1 cellular context compared by ENCODE assay signal in the genomic region with DNA sequence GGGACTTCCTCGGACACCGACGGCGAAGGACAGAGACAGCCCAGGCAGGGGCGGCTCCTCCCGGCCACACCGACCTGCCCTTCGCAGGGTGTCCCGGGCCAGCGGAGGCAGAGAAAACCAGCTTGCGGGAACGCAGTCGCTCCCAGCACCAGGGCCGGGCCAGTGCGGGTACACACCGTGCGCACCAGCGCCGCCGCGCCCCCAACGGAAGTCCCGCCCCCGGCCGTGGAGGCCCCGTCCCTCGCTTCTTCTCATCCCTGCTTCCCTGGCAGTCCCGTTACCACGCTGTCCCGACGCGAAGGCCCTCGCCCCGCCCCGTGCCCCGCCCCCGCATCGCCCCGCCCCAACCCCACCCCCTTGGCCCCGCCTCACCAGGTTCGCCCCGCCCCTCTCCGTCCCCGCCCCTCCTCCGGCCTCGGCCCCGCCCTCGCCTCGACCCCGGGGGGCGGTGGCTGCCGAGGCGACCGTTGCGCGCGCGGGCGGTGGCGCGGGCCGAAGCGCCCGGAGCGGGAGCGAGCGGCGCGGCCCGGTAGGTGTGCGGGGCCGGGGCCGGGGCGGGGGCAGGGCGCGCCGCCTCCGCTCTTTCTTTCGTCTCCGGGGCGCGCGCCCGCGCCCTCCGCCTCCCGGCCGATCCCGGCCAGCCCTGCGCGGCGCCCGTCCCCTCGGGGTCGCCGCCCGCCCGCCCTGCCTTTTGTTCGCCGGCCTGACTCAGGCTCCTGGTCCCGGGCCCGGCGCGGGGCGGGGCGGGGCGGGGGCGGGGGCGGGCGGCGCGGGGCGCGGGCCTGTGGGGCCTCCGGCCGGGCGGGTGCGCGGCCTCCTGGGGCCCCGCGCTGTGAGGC.
A peak's percentile ranks its signal among the peaks of the same experiment; 100 is the strongest.
TF ChIP-seq lines count a peak whose summit lies in the region.

A gene with protein sequence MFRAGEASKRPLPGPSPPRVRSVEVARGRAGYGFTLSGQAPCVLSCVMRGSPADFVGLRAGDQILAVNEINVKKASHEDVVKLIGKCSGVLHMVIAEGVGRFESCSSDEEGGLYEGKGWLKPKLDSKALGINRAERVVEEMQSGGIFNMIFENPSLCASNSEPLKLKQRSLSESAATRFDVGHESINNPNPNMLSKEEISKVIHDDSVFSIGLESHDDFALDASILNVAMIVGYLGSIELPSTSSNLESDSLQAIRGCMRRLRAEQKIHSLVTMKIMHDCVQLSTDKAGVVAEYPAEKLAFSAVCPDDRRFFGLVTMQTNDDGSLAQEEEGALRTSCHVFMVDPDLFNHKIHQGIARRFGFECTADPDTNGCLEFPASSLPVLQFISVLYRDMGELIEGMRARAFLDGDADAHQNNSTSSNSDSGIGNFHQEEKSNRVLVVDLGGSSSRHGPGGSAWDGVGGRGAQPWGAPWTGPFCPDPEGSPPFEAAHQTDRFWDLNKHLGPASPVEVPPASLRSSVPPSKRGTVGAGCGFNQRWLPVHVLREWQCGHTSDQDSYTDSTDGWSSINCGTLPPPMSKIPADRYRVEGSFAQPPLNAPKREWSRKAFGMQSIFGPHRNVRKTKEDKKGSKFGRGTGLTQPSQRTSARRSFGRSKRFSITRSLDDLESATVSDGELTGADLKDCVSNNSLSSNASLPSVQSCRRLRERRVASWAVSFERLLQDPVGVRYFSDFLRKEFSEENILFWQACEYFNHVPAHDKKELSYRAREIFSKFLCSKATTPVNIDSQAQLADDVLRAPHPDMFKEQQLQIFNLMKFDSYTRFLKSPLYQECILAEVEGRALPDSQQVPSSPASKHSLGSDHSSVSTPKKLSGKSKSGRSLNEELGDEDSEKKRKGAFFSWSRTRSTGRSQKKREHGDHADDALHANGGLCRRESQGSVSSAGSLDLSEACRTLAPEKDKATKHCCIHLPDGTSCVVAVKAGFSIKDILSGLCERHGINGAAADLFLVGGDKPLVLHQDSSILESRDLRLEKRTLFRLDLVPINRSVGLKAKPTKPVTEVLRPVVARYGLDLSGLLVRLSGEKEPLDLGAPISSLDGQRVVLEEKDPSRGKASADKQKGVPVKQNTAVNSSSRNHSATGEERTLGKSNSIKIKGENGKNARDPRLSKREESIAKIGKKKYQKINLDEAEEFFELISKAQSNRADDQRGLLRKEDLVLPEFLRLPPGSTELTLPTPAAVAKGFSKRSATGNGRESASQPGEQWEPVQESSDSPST (N-terminal part only) (plus strand): TSS at position 451 of the 839 bp plus-strand sequence. CDS start 23,150 bp downstream, outside the sequence.

TF ChIP-seq in HepG2, 621 proteins besides CTCF, POLR2A, EP300 and RAD21 (continued from another document and continues in another):
- TF ChIP-seq, protein P1, sequence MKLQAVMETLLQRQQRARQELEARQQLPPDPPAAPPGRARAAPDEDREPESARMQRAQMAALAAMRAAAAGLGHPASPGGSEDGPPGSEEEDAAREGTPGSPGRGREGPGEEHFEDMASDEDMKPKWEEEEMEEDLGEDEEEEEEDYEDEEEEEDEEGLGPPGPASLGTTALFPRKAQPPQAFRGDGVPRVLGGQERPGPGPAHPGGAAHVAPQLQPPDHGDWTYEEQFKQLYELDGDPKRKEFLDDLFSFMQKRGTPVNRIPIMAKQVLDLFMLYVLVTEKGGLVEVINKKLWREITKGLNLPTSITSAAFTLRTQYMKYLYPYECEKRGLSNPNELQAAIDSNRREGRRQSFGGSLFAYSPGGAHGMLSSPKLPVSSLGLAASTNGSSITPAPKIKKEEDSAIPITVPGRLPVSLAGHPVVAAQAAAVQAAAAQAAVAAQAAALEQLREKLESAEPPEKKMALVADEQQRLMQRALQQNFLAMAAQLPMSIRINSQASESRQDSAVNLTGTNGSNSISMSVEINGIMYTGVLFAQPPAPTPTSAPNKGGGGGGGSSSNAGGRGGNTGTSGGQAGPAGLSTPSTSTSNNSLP (IDR thresholded peaks at IDR 0.05; ENCODE audit: low read depth, low read length): no peak
- no peak for TF ChIP-seq ZSCAN12 (CRISPR knock-in tag; IDR thresholded peaks at IDR 0.05)
- no peak for TF ChIP-seq ZNF136 (CRISPR knock-in tag; IDR thresholded peaks at IDR 0.05; ENCODE audit: low read depth)
- TF ChIP-seq, protein P2, sequence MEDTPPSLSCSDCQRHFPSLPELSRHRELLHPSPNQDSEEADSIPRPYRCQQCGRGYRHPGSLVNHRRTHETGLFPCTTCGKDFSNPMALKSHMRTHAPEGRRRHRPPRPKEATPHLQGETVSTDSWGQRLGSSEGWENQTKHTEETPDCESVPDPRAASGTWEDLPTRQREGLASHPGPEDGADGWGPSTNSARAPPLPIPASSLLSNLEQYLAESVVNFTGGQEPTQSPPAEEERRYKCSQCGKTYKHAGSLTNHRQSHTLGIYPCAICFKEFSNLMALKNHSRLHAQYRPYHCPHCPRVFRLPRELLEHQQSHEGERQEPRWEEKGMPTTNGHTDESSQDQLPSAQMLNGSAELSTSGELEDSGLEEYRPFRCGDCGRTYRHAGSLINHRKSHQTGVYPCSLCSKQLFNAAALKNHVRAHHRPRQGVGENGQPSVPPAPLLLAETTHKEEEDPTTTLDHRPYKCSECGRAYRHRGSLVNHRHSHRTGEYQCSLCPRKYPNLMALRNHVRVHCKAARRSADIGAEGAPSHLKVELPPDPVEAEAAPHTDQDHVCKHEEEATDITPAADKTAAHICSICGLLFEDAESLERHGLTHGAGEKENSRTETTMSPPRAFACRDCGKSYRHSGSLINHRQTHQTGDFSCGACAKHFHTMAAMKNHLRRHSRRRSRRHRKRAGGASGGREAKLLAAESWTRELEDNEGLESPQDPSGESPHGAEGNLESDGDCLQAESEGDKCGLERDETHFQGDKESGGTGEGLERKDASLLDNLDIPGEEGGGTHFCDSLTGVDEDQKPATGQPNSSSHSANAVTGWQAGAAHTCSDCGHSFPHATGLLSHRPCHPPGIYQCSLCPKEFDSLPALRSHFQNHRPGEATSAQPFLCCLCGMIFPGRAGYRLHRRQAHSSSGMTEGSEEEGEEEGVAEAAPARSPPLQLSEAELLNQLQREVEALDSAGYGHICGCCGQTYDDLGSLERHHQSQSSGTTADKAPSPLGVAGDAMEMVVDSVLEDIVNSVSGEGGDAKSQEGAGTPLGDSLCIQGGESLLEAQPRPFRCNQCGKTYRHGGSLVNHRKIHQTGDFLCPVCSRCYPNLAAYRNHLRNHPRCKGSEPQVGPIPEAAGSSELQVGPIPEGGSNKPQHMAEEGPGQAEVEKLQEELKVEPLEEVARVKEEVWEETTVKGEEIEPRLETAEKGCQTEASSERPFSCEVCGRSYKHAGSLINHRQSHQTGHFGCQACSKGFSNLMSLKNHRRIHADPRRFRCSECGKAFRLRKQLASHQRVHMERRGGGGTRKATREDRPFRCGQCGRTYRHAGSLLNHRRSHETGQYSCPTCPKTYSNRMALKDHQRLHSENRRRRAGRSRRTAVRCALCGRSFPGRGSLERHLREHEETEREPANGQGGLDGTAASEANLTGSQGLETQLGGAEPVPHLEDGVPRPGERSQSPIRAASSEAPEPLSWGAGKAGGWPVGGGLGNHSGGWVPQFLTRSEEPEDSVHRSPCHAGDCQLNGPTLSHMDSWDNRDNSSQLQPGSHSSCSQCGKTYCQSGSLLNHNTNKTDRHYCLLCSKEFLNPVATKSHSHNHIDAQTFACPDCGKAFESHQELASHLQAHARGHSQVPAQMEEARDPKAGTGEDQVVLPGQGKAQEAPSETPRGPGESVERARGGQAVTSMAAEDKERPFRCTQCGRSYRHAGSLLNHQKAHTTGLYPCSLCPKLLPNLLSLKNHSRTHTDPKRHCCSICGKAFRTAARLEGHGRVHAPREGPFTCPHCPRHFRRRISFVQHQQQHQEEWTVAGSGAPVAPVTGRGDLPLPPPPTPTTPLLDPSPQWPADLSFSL (CRISPR knock-in tag; IDR thresholded peaks at IDR 0.05): no peak
- TF ChIP-seq ZNF329 (CRISPR knock-in tag; IDR thresholded peaks at IDR 0.05; ENCODE audit: low read depth): no peak
- TF ChIP-seq ATRX (CRISPR knock-in tag; IDR thresholded peaks at IDR 0.05; ENCODE audit: borderline replicate concordance): no peak
- no peak for TF ChIP-seq NFE2L2 (IDR thresholded peaks at IDR 0.05; ENCODE audit: low read length)
- no peak; the same call in 1 of the 2 replicates for TF ChIP-seq ZNF317 (CRISPR knock-in tag; IDR thresholded peaks at IDR 0.05)
- no peak for TF ChIP-seq AHR (CRISPR knock-in tag; IDR thresholded peaks at IDR 0.05)
- TF ChIP-seq PHB2 (IDR thresholded peaks at IDR 0.05; ENCODE audit: partially characterized antibody): no peak
- TF ChIP-seq, protein P3, sequence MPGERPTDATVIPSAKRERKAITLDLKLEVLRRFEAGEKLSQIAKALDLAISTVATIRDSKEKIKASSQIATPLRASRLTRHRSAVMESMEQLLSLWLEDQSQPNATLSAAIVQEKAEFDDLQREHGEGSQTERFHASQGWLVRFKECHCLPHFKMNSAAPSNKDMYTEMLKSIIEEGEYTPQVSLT (CRISPR knock-in tag; IDR thresholded peaks at IDR 0.05; ENCODE audit: borderline replicate concordance, low read depth): no peak
- no peak for TF ChIP-seq ZNF253 (CRISPR knock-in tag; IDR thresholded peaks at IDR 0.05; ENCODE audit: borderline replicate concordance)
- no peak for TF ChIP-seq ZNF432 (CRISPR knock-in tag; IDR thresholded peaks at IDR 0.05; ENCODE audit: borderline replicate concordance)
- TF ChIP-seq, protein P4, sequence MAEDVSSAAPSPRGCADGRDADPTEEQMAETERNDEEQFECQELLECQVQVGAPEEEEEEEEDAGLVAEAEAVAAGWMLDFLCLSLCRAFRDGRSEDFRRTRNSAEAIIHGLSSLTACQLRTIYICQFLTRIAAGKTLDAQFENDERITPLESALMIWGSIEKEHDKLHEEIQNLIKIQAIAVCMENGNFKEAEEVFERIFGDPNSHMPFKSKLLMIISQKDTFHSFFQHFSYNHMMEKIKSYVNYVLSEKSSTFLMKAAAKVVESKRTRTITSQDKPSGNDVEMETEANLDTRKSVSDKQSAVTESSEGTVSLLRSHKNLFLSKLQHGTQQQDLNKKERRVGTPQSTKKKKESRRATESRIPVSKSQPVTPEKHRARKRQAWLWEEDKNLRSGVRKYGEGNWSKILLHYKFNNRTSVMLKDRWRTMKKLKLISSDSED (CRISPR knock-in tag; IDR thresholded peaks at IDR 0.05): no peak
- no peak for TF ChIP-seq TBX3 (IDR thresholded peaks at IDR 0.05; ENCODE audit: borderline replicate concordance)
- TF ChIP-seq HHEX (CRISPR knock-in tag; IDR thresholded peaks at IDR 0.05): no peak
- TF ChIP-seq, protein P5, sequence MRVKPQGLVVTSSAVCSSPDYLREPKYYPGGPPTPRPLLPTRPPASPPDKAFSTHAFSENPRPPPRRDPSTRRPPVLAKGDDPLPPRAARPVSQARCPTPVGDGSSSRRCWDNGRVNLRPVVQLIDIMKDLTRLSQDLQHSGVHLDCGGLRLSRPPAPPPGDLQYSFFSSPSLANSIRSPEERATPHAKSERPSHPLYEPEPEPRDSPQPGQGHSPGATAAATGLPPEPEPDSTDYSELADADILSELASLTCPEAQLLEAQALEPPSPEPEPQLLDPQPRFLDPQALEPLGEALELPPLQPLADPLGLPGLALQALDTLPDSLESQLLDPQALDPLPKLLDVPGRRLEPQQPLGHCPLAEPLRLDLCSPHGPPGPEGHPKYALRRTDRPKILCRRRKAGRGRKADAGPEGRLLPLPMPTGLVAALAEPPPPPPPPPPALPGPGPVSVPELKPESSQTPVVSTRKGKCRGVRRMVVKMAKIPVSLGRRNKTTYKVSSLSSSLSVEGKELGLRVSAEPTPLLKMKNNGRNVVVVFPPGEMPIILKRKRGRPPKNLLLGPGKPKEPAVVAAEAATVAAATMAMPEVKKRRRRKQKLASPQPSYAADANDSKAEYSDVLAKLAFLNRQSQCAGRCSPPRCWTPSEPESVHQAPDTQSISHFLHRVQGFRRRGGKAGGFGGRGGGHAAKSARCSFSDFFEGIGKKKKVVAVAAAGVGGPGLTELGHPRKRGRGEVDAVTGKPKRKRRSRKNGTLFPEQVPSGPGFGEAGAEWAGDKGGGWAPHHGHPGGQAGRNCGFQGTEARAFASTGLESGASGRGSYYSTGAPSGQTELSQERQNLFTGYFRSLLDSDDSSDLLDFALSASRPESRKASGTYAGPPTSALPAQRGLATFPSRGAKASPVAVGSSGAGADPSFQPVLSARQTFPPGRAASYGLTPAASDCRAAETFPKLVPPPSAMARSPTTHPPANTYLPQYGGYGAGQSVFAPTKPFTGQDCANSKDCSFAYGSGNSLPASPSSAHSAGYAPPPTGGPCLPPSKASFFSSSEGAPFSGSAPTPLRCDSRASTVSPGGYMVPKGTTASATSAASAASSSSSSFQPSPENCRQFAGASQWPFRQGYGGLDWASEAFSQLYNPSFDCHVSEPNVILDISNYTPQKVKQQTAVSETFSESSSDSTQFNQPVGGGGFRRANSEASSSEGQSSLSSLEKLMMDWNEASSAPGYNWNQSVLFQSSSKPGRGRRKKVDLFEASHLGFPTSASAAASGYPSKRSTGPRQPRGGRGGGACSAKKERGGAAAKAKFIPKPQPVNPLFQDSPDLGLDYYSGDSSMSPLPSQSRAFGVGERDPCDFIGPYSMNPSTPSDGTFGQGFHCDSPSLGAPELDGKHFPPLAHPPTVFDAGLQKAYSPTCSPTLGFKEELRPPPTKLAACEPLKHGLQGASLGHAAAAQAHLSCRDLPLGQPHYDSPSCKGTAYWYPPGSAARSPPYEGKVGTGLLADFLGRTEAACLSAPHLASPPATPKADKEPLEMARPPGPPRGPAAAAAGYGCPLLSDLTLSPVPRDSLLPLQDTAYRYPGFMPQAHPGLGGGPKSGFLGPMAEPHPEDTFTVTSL (CRISPR knock-in tag; IDR thresholded peaks at IDR 0.05; ENCODE audit: borderline replicate concordance): no peak
- TF ChIP-seq SATB2 (CRISPR knock-in tag; IDR thresholded peaks at IDR 0.05): no peak
- TF ChIP-seq, protein P6, sequence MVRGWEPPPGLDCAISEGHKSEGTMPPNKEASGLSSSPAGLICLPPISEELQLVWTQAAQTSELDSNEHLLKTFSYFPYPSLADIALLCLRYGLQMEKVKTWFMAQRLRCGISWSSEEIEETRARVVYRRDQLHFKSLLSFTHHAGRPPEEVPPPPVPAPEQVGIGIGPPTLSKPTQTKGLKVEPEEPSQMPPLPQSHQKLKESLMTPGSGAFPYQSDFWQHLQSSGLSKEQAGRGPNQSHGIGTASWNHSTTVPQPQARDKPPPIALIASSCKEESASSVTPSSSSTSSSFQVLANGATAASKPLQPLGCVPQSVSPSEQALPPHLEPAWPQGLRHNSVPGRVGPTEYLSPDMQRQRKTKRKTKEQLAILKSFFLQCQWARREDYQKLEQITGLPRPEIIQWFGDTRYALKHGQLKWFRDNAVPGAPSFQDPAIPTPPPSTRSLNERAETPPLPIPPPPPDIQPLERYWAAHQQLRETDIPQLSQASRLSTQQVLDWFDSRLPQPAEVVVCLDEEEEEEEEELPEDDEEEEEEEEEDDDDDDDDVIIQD (CRISPR knock-in tag; IDR thresholded peaks at IDR 0.05; ENCODE audit: low read depth): no peak
- TF ChIP-seq, protein P7, sequence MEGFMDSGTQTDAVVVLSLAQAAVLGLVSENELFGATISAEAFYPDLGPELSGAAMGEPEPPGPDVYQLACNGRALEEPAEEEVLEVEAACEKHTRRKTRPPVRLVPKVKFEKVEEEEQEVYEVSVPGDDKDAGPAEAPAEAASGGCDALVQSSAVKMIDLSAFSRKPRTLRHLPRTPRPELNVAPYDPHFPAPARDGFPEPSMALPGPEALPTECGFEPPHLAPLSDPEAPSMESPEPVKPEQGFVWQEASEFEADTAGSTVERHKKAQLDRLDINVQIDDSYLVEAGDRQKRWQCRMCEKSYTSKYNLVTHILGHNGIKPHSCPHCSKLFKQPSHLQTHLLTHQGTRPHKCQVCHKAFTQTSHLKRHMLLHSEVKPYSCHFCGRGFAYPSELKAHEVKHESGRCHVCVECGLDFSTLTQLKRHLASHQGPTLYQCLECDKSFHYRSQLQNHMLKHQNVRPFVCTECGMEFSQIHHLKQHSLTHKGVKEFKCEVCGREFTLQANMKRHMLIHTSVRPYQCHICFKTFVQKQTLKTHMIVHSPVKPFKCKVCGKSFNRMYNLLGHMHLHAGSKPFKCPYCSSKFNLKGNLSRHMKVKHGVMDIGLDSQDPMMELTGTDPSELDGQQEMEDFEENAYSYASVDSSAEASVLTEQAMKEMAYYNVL (CRISPR knock-in tag; IDR thresholded peaks at IDR 0.05; ENCODE audit: borderline replicate concordance): 0 out of 2 replicates have a peak, but pooled peaks have one; percentile 57
- no peak for TF ChIP-seq ZNF549 (CRISPR knock-in tag; IDR thresholded peaks at IDR 0.05)
